In genomic region chr5:177357459-177358332, GRCh38 we compare ENCODE assay signal across 7 cellular contexts. TPM values are rescaled to one million over a fixed set of nuclear protein-coding genes. Genes with fewer than 3 reads are reported as not detected.
DNase-seq lines count a peak whose midpoint lies in the region; ATAC-seq and TF ChIP-seq lines count a peak whose summit lies in the region.

RGS14 (plus strand) TSS chr5:177357924; CDS start chr5:177358025, 101 bp downstream.

- no peaks in the 10 kb centered on the region for H3K27me3 ChIP-seq in effector memory CD4-positive, alpha-beta T cell (replicated peaks; ENCODE audit: control insufficient read depth, insufficient read depth, low read length, poor library complexity, severe bottlenecking)
- H3K27me3 ChIP-seq in upper lobe of right lung = no peaks in the 10 kb centered on the region

- H3K4me1 Mint-ChIP-seq in natural killer cell treated with Interleukin-12 subunit alpha and Interleukin-12 subunit beta and Interleukin-15 and Interleukin-18, amount 100 ng/mL, for 72 hours (ENCODE audit: low read depth in 2 of 2) = peaks cover 65 to 66% of the 10 kb centered on the region in 2 donors

- H3K4me3 Mint-ChIP-seq in natural killer cell treated with Interleukin-12 subunit alpha and Interleukin-12 subunit beta and Interleukin-15 and Interleukin-18, amount 100 ng/mL, for 72 hours = peak within 1 kb of the TSS; percentile 89

- TF ChIP-seq CTCF in upper lobe of right lung (IDR thresholded peaks at IDR 0.05) = no peak

- no peaks in the 10 kb centered on the region for H3K36me3 Mint-ChIP-seq in natural killer cell treated with Interleukin-12 subunit alpha and Interleukin-12 subunit beta and Interleukin-15 and Interleukin-18, amount 100 ng/mL, for 72 hours

- peak within 1 kb of the TSS; percentile 80 for H3K27ac ChIP-seq in effector memory CD4-positive, alpha-beta T cell (ENCODE audit: insufficient read depth, low read length, poor library complexity, severe bottlenecking)
- peak within 1 kb of the TSS; percentile 74 for H3K27ac ChIP-seq in upper lobe of right lung

- intact Hi-C loops in upper lobe of right lung (cut with DNase I) = no loop called here

- peaks cover 54% of the 10 kb centered on the region for H3K4me1 ChIP-seq in effector memory CD4-positive, alpha-beta T cell (ENCODE audit: control insufficient read depth, insufficient read depth, low read length, poor library complexity, severe bottlenecking)
- H3K4me1 ChIP-seq in upper lobe of right lung = peaks cover 20% of the 10 kb centered on the region

- H3K9me3 Mint-ChIP-seq in natural killer cell treated with Interleukin-12 subunit alpha and Interleukin-12 subunit beta and Interleukin-15 and Interleukin-18, amount 100 ng/mL, for 72 hours = no peaks in the 10 kb centered on the region

- H3K27ac Mint-ChIP-seq in natural killer cell treated with Interleukin-12 subunit alpha and Interleukin-12 subunit beta and Interleukin-15 and Interleukin-18, amount 100 ng/mL, for 72 hours = peak within 1 kb of the TSS; percentile 80 to 90

- H3K4me3 ChIP-seq in effector memory CD4-positive, alpha-beta T cell (ENCODE audit: insufficient read depth, low read depth, low read length, poor library complexity, severe bottlenecking) = peak within 1 kb of the TSS; percentile 90
- H3K4me3 ChIP-seq in upper lobe of right lung = peak within 1 kb of the TSS; percentile 52

- H3K27me3 Mint-ChIP-seq in natural killer cell treated with Interleukin-12 subunit alpha and Interleukin-12 subunit beta and Interleukin-15 and Interleukin-18, amount 100 ng/mL, for 72 hours = no peaks in the 10 kb centered on the region

- ATAC-seq in GM18870 (IDR thresholded peaks at IDR 0.05; ENCODE audit: unreplicated experiment) = peak; percentile 87
- peak; percentile 93 for ATAC-seq in HG02938 (IDR thresholded peaks at IDR 0.05; ENCODE audit: unreplicated experiment)
- peak; percentile 93 to 96 for ATAC-seq in natural killer cell treated with Interleukin-12 subunit alpha and Interleukin-12 subunit beta and Interleukin-15 and Interleukin-18, amount 100 ng/mL, for 72 hours
- ATAC-seq in upper lobe of right lung = peak; percentile 86

- no peak for DNase-seq in NCI-H460 (ENCODE audit: extremely low read depth, low read depth)
- peak; percentile 58 to 60 for DNase-seq in activated CD4-positive, alpha-beta T cell treated with anti-CD3 and anti-CD28 coated beads, Interleukin-2, amount 50 U/mL, for 4 hours
- DNase-seq in effector memory CD4-positive, alpha-beta T cell = peak; percentile 54 to 59 (median 55)
- DNase-seq in natural killer cell treated with Interleukin-12 subunit alpha and Interleukin-12 subunit beta and Interleukin-15 and Interleukin-18, amount 100 ng/mL, for 72 hours (ENCODE audit: low spot score) = peak; percentile 80
- no peak for DNase-seq in upper lobe of right lung

- H3K36me3 ChIP-seq in effector memory CD4-positive, alpha-beta T cell (ENCODE audit: control insufficient read depth, insufficient read depth, low read length) = peaks cover 4% of the 10 kb centered on the region
- H3K36me3 ChIP-seq in upper lobe of right lung = no peaks in the 10 kb centered on the region

- H3K9me3 ChIP-seq in effector memory CD4-positive, alpha-beta T cell (ENCODE audit: control insufficient read depth, low read length) = no peaks in the 10 kb centered on the region
- H3K9me3 ChIP-seq in upper lobe of right lung = no peaks in the 10 kb centered on the region

RNA-seq across cellular contexts. Expression of gene RGS14, which starts in this region (rescaled TPM):
- total RNA-seq in NCI-H460 (2014; rRNA removed; shearing (Covaris generic)) = 16.0 and 21.4 TPM in 2 replicates
- polyA plus RNA-seq in NCI-H460 (2014; cell fraction: nucleus; rRNA removed) = 5.1 and 6.5 TPM in 2 replicates
- total RNA-seq in natural killer cell treated with Interleukin-12 subunit alpha and Interleukin-12 subunit beta and Interleukin-15 and Interleukin-18, amount 100 ng/mL, for 72 hours = 10 to 100 TPM; 26.5 to 45.4 TPM
- 17.5 TPM for total RNA-seq in upper lobe of right lung

Comparison
In these comparisons a context has a peak if more than half of its experiments do, and no peak if none do; other contexts are left out.
1. DNase-seq: peak in activated CD4-positive, alpha-beta T cell treated with anti-CD3 and anti-CD28 coated beads, Interleukin-2, amount 50 U/mL, for 4 hours (2 of 2), effector memory CD4-positive, alpha-beta T cell (3 of 3) and natural killer cell treated with Interleukin-12 subunit alpha and Interleukin-12 subunit beta and Interleukin-15 and Interleukin-18, amount 100 ng/mL, for 72 hours (single experiment); none in NCI-H460 (single experiment) and upper lobe of right lung (single experiment).
2. Peak in every context shown above with its lines, with median percentiles within 50 percentile points of each other: ATAC-seq.